Comparison of ENCODE assay signal across 14 cellular contexts in genomic region chr18:69674292-69674877, GRCh38.
DNase-seq lines count a peak whose midpoint lies in the region; ATAC-seq and TF ChIP-seq lines count a peak whose summit lies in the region.
"Had no signal": no experiment of that assay in that cellular context is flagged by ENCODE, and none has a peak within 500 bp of the region (broad histone marks: within the 10 kb centered on the region; RNA-seq: fewer than 3 reads in every experiment).

No MANE protein-coding gene starts in this region.

- 86% methylated on average over 2 of the region's 2 CpGs for WGBS in smooth muscle cell (ENCODE audit: low lambda C conversion rate)

- no peaks in the 10 kb centered on the region for H3K9me3 Mint-ChIP-seq in WTC11
- no peaks in the 10 kb centered on the region for H3K9me3 Mint-ChIP-seq in activated T-cell treated with anti-CD3 and anti-CD28 coated beads, Interleukin-2, amount 50 U/mL, for 72 hours
- no peaks in the 10 kb centered on the region for H3K9me3 Mint-ChIP-seq in activated naive CD8-positive, alpha-beta T cell treated with anti-CD3 and anti-CD28 coated beads for 36 hours
- H3K9me3 Mint-ChIP-seq: CD8-positive, alpha-beta memory T cell had no signal

- H3K36me3 ChIP-seq in HAP-1 (replicated peaks) (no peaks in the 10 kb centered on the region), fibroblast of lung (ENCODE audit: control insufficient read depth, insufficient read depth, low read length) (no peaks in the 10 kb centered on the region), smooth muscle cell (ENCODE audit: low read depth) (no peaks in the 10 kb centered on the region)
- H3K36me3 ChIP-seq: BLaER1 had no signal

- no peak overlapping the region for H3K9ac ChIP-seq in fibroblast of lung (ENCODE audit: insufficient read depth, low read length)
- H3K9ac ChIP-seq in smooth muscle cell (ENCODE audit: low read depth), result no peak overlapping the region
- H3K9ac ChIP-seq: BLaER1 had no signal

- no peaks in the 10 kb centered on the region for H4K20me1 ChIP-seq in fibroblast of lung (ENCODE audit: control insufficient read depth, extremely low read depth, insufficient read depth, low read length)
- no peaks in the 10 kb centered on the region for H4K20me1 ChIP-seq in smooth muscle cell (ENCODE audit: low read depth)
- H4K20me1 ChIP-seq: BLaER1 had no signal

- H3K79me2 ChIP-seq in fibroblast of lung (ENCODE audit: control insufficient read depth, insufficient read depth, low read length) (no peaks in the 10 kb centered on the region), smooth muscle cell (ENCODE audit: low read depth) (no peaks in the 10 kb centered on the region)

- peak overlapping the region; percentile 81 for H2AFZ ChIP-seq in fibroblast of lung (ENCODE audit: low read length)
- no peak overlapping the region for H2AFZ ChIP-seq in smooth muscle cell (ENCODE audit: low read depth)

- CTCF ChIA-PET in WTC11 (lab: Charles Lee), result no interaction called here

- H3K4me3 Mint-ChIP-seq in WTC11, result no peak overlapping the region
- no peak overlapping the region for H3K4me3 Mint-ChIP-seq in activated T-cell treated with anti-CD3 and anti-CD28 coated beads, Interleukin-2, amount 50 U/mL, for 72 hours
- no peak overlapping the region for H3K4me3 Mint-ChIP-seq in activated naive CD8-positive, alpha-beta T cell treated with anti-CD3 and anti-CD28 coated beads for 36 hours
- H3K4me3 Mint-ChIP-seq: CD8-positive, alpha-beta memory T cell had no signal

- peaks cover 17% of the 10 kb centered on the region for H3K4me1 Mint-ChIP-seq in WTC11
- H3K4me1 Mint-ChIP-seq in activated T-cell treated with anti-CD3 and anti-CD28 coated beads, Interleukin-2, amount 50 U/mL, for 72 hours (ENCODE audit: low read depth), result no peaks in the 10 kb centered on the region
- no peaks in the 10 kb centered on the region for H3K4me1 Mint-ChIP-seq in activated naive CD8-positive, alpha-beta T cell treated with anti-CD3 and anti-CD28 coated beads for 36 hours
- H3K4me1 Mint-ChIP-seq: CD8-positive, alpha-beta memory T cell had no signal

- in situ Hi-C loops in HAP-1 (cut with MboI; ENCODE audit: low sequenced_read_pairs), result no loop called here

- H3K9me3 ChIP-seq in HAP-1 (no peaks in the 10 kb centered on the region), fibroblast of lung (ENCODE audit: control insufficient read depth, insufficient read depth, low read depth, low read length) (no peaks in the 10 kb centered on the region), smooth muscle cell (replicated peaks; ENCODE audit: low read depth) (no peaks in the 10 kb centered on the region)
- H3K9me3 ChIP-seq: BLaER1 had no signal

- no peaks in the 10 kb centered on the region for H3F3A ChIP-seq in smooth muscle cell (ENCODE audit: low read depth)

- H3K27ac Mint-ChIP-seq in WTC11, result no peak overlapping the region
- no peak overlapping the region for H3K27ac Mint-ChIP-seq in activated T-cell treated with anti-CD3 and anti-CD28 coated beads, Interleukin-2, amount 50 U/mL, for 72 hours
- H3K27ac Mint-ChIP-seq in activated naive CD8-positive, alpha-beta T cell treated with anti-CD3 and anti-CD28 coated beads for 36 hours, result no peak overlapping the region
- H3K27ac Mint-ChIP-seq: CD8-positive, alpha-beta memory T cell had no signal

- no peaks in the 10 kb centered on the region for H3K36me3 Mint-ChIP-seq in WTC11
- H3K36me3 Mint-ChIP-seq in activated T-cell treated with anti-CD3 and anti-CD28 coated beads, Interleukin-2, amount 50 U/mL, for 72 hours (ENCODE audit: insufficient read depth in 2 of 2), result no peaks in the 10 kb centered on the region
- H3K36me3 Mint-ChIP-seq in activated naive CD8-positive, alpha-beta T cell treated with anti-CD3 and anti-CD28 coated beads for 36 hours, result no peaks in the 10 kb centered on the region

- H3K27me3 Mint-ChIP-seq in WTC11 (ENCODE audit: low read depth), result no peaks in the 10 kb centered on the region
- H3K27me3 Mint-ChIP-seq in activated T-cell treated with anti-CD3 and anti-CD28 coated beads, Interleukin-2, amount 50 U/mL, for 72 hours (ENCODE audit: low read depth), result peaks cover 12% of the 10 kb centered on the region
- H3K27me3 Mint-ChIP-seq in activated naive CD8-positive, alpha-beta T cell treated with anti-CD3 and anti-CD28 coated beads for 36 hours, result peaks cover 2% of the 10 kb centered on the region

- H3K4me3 ChIP-seq in HAP-1 (no peak overlapping the region), fibroblast of lung (replicated peaks in 1 of 4; ENCODE audit: control extremely low read depth in 1 of 4, insufficient read depth in 1 of 4, low read depth in 3 of 4, low read length in 4 of 4) (no peak overlapping the region), smooth muscle cell (no peak overlapping the region)
- H3K4me3 ChIP-seq: BLaER1 had no signal

- peak; percentile 32 to 35 for DNase-seq in HAP-1 (ENCODE audit: low spot score in 2 of 2)
- DNase-seq in WTC11 (ENCODE audit: low spot score), result no peak
- DNase-seq in fibroblast of lung (ENCODE audit: low read depth in 2 of 2), result no peak
- DNase-seq in smooth muscle cell (lab: John Stamatoyannopoulos, UW; ENCODE audit: unreplicated experiment), result no peak
- no peak for DNase-seq in activated T-cell treated with anti-CD3 and anti-CD28 coated beads, Interleukin-2, amount 50 U/mL, for 72 hours
- DNase-seq in effector CD8-positive, alpha-beta T cell (lab: John Stamatoyannopoulos, UW), result no peak
- DNase-seq in activated naive CD8-positive, alpha-beta T cell treated with anti-CD3 and anti-CD28 coated beads for 36 hours, result no peak
- DNase-seq: CD8-positive, alpha-beta memory T cell; DMS 273 treated with DMSO at 0.1 percent for 48 hours; H7; NCI-H2029 treated with DMSO at 0.1 percent for 48 hours; NCI-H524 had no signal

- no peak overlapping the region for H3K27ac ChIP-seq in fibroblast of lung (ENCODE audit: insufficient read depth, low read length)
- H3K27ac ChIP-seq in smooth muscle cell (ENCODE audit: low read depth), result no peak overlapping the region
- H3K27ac ChIP-seq: BLaER1 had no signal

- TF ChIP-seq CTCF in WTC11 (IDR thresholded peaks at IDR 0.05), result no peak
- no peak for TF ChIP-seq CTCF in fibroblast of lung (conservative IDR thresholded peaks at IDR 0.05 in 1 of 2, IDR thresholded peaks at IDR 0.05 in 1 of 2; ENCODE audit: low read depth in 1 of 2, low read length in 2 of 2)
- TF ChIP-seq CTCF in smooth muscle cell (IDR thresholded peaks at IDR 0.05; ENCODE audit: borderline replicate concordance, insufficient read depth, poor library complexity, severe bottlenecking), result no peak

- H3K4me1 ChIP-seq in HAP-1, result peaks cover 28% of the 10 kb centered on the region
- H3K4me1 ChIP-seq in fibroblast of lung (ENCODE audit: control insufficient read depth, extremely low read depth, insufficient read depth, low read length), result no peaks in the 10 kb centered on the region
- peaks cover 16% of the 10 kb centered on the region for H3K4me1 ChIP-seq in smooth muscle cell (ENCODE audit: low read depth)
- H3K4me1 ChIP-seq: BLaER1 had no signal

- H3K27me3 ChIP-seq in HAP-1 (ENCODE audit: low read depth) (no peaks in the 10 kb centered on the region), fibroblast of lung (ENCODE audit: control insufficient read depth, insufficient read depth, low read length) (no peaks in the 10 kb centered on the region), smooth muscle cell (ENCODE audit: low read depth) (no peaks in the 10 kb centered on the region)
- H3K27me3 ChIP-seq: BLaER1 had no signal

- H3K4me2 ChIP-seq in fibroblast of lung (ENCODE audit: extremely low read depth, insufficient read depth, low read length) (peak overlapping the region; percentile 48), smooth muscle cell (peak overlapping the region; percentile 2)
- H3K4me2 ChIP-seq: BLaER1 had no signal

- POLR2A ChIA-PET in WTC11 (lab: Charles Lee), result no interaction called here

- ATAC-seq in WTC11 (peak; percentile 58), HG03439 (IDR thresholded peaks at IDR 0.05; ENCODE audit: unreplicated experiment) (no peak)
- no peak for ATAC-seq in activated T-cell treated with anti-CD3 and anti-CD28 coated beads, Interleukin-2, amount 50 U/mL, for 72 hours (replicated peaks in 1 of 2)

TF ChIP-seq in WTC11, 78 proteins besides CTCF, POLR2A, EP300 and RAD21:
- TF ChIP-seq, protein P1, sequence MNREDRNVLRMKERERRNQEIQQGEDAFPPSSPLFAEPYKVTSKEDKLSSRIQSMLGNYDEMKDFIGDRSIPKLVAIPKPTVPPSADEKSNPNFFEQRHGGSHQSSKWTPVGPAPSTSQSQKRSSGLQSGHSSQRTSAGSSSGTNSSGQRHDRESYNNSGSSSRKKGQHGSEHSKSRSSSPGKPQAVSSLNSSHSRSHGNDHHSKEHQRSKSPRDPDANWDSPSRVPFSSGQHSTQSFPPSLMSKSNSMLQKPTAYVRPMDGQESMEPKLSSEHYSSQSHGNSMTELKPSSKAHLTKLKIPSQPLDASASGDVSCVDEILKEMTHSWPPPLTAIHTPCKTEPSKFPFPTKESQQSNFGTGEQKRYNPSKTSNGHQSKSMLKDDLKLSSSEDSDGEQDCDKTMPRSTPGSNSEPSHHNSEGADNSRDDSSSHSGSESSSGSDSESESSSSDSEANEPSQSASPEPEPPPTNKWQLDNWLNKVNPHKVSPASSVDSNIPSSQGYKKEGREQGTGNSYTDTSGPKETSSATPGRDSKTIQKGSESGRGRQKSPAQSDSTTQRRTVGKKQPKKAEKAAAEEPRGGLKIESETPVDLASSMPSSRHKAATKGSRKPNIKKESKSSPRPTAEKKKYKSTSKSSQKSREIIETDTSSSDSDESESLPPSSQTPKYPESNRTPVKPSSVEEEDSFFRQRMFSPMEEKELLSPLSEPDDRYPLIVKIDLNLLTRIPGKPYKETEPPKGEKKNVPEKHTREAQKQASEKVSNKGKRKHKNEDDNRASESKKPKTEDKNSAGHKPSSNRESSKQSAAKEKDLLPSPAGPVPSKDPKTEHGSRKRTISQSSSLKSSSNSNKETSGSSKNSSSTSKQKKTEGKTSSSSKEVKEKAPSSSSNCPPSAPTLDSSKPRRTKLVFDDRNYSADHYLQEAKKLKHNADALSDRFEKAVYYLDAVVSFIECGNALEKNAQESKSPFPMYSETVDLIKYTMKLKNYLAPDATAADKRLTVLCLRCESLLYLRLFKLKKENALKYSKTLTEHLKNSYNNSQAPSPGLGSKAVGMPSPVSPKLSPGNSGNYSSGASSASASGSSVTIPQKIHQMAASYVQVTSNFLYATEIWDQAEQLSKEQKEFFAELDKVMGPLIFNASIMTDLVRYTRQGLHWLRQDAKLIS (CRISPR knock-in tag; IDR thresholded peaks at IDR 0.05; ENCODE audit: borderline replicate concordance), result no peak
- TF ChIP-seq, protein P2, sequence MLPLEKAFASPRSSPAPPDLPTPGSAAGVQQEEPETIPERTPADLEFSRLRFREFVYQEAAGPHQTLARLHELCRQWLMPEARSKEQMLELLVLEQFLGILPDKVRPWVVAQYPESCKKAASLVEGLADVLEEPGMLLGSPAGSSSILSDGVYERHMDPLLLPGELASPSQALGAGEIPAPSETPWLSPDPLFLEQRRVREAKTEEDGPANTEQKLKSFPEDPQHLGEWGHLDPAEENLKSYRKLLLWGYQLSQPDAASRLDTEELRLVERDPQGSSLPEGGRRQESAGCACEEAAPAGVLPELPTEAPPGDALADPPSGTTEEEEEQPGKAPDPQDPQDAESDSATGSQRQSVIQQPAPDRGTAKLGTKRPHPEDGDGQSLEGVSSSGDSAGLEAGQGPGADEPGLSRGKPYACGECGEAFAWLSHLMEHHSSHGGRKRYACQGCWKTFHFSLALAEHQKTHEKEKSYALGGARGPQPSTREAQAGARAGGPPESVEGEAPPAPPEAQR (CRISPR knock-in tag; IDR thresholded peaks at IDR 0.05), result no peak

Comparison
In these comparisons a context has a peak if more than half of its experiments do, and no peak if none do; other contexts are left out.
1. DNase-seq: peak in HAP-1 (2 of 2); none in WTC11 (single experiment), fibroblast of lung (0 of 2), smooth muscle cell (single experiment), activated T-cell treated with anti-CD3 and anti-CD28 coated beads, Interleukin-2, amount 50 U/mL, for 72 hours (0 of 2), effector CD8-positive, alpha-beta T cell (single experiment) and activated naive CD8-positive, alpha-beta T cell treated with anti-CD3 and anti-CD28 coated beads for 36 hours (single experiment).